23 cellular contexts compared by ENCODE assay signal in genomic region chr3:41601404-41601987, GRCh38.
"Had no signal": no experiment of that assay in that cellular context is flagged by ENCODE, and none has a peak within 500 bp of the region (broad histone marks: within the 10 kb centered on the region; RNA-seq: fewer than 3 reads in every experiment).

No MANE protein-coding gene starts in this region.

- H3K27ac ChIP-seq: Peyer's patch, RWPE1, SJCRH30, VCaP had no signal

- DNase-seq: activated CD4-positive, alpha-beta memory T cell treated with anti-CD3 and anti-CD28 coated beads, Interleukin-2, amount 10 ng/mL, durations not matched to agents 7 days and 5 days; activated CD4-positive, alpha-beta T cell treated with anti-CD3 and anti-CD28 coated beads for 36 hours; activated CD4-positive, alpha-beta T cell treated with anti-CD3 and anti-CD28 coated beads, Interleukin-2, amount 50 U/mL, for 1 hour; activated CD8-positive, alpha-beta memory T cell treated with anti-CD3 and anti-CD28 coated beads, Interleukin-2, amount 50 U/mL, for 4 hours; activated T-cell treated with anti-CD3 and anti-CD28 coated beads, Interleukin-2, amount 50 U/mL, for 72 hours; central memory CD4-positive, alpha-beta T cell; Kasumi-1; NCI-H1092; NCI-H1417; NCI-H1694; NCI-H2029; NCI-H2107; NCI-H2171 treated with DMSO at 0.1 percent for 48 hours; NCI-H510A treated with DMSO at 0.1 percent for 48 hours; NCI-H69; NK-92 treated with Interleukin-12 subunit alpha and Interleukin-12 subunit beta, amount 100 ng/mL, for 24 hours; Peyer's patch; Right ventricle myocardium superior; SJCRH30; SK-N-SH; T-helper 1 cell had no signal

- ATAC-seq: activated CD4-positive, alpha-beta T cell treated with anti-CD3 and anti-CD28 coated beads for 36 hours; activated T-cell treated with anti-CD3 and anti-CD28 coated beads, Interleukin-2, amount 50 U/mL, for 72 hours had no signal

- H3K4me2 ChIP-seq: SK-N-SH had no signal

- H3K36me3 ChIP-seq: Peyer's patch, SJCRH30 had no signal

- H3K4me1 ChIP-seq: Peyer's patch, SJCRH30 had no signal

- H3K9me3 ChIP-seq: Peyer's patch, SJCRH30, SK-N-SH had no signal

- H3K4me3 ChIP-seq: Peyer's patch, SJCRH30 had no signal

- H3K27me3 ChIP-seq: Peyer's patch, SJCRH30 had no signal

- H3K9ac ChIP-seq: SK-N-SH had no signal
